ENCODE assay signal across 8 cellular contexts in the genomic region with DNA sequence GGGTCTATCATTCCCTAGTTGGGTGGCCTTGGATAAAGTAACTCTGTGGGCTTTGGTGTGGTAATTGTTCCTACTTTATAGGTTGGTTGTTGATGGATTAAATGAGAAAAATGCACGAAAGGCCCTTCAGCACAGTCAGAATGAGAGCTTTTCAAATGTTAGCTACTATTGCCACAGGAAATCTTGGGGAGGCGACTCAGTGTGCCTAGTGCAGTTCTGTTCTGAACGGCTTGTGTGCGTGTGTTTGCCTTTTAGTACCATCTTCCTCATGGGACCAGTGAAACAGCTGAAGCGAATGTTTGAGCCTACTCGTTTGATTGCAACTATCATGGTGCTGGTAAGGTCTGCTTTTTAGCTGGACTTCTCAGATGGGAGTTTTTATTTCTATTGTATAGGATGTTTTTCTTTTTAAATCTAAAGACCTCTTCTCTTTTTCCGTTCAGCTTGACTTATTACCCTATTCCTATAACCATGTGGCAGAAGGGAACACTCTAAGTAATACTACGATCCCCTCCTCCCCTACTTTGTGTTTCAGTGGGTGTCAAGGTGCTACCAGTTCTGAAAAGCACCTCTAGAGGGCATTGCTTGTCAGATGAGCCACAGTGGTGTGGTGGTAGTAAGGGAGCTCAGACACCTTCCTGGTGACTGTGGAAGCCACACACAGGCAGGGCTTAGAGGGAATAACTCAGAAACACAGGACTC. TPM values are rescaled to one million over a fixed set of nuclear protein-coding genes. Genes with fewer than 3 reads are reported as not detected.
DNase-seq lines count a peak whose midpoint lies in the region; ATAC-seq and TF ChIP-seq lines count a peak whose summit lies in the region.

No MANE protein-coding gene starts in this region.

- DNase-seq in CD4-positive, alpha-beta memory T cell: peak; percentile 29 to 59 (median 39)
- DNase-seq in NCI-H774 (lab: John Stamatoyannopoulos, UW): peak; percentile 25
- peak; percentile 70 for DNase-seq in activated effector memory CD4-positive, alpha-beta T cell treated with anti-CD3 and anti-CD28 coated beads, Interleukin-2, amount 50 U/mL, for 16 hours
- DNase-seq in left ventricle myocardium inferior: no peak
- peak in 2 of 3 donors; percentile 25 to 33 for DNase-seq in stimulated activated CD4-positive, alpha-beta T cell treated with anti-CD3 and anti-CD28 coated beads, TNF-alpha, amount 100 ng/mL, for 48 hours (ENCODE audit: low read depth in 3 of 3)
- no peak for DNase-seq in NK-92 treated with Interleukin-12 subunit alpha and Interleukin-12 subunit beta, amount 100 ng/mL, for 24 hours (lab: John Stamatoyannopoulos, UW)

- H3K4me3 Mint-ChIP-seq in CD4-positive, alpha-beta memory T cell: no peak overlapping the region

- TF ChIP-seq CTCF in left ventricle myocardium inferior (IDR thresholded peaks at IDR 0.05; ENCODE audit: borderline replicate concordance): peak; percentile 68

- POLR2A ChIA-PET in CD4-positive, alpha-beta memory T cell (lab: Charles Lee; ENCODE audit: partially characterized antibody): interaction anchor here (0.6 to 3.1 kb wide), 4 partner anchors 8 to 128 kb away, joined by 3 to 31 read pairs (median 4); a partner anchor contains a TSS

- peaks cover 54% of the 10 kb centered on the region for H3K36me3 ChIP-seq in CD4-positive, alpha-beta memory T cell (ENCODE audit: insufficient read depth, low read length)
- H3K36me3 ChIP-seq in left ventricle myocardium inferior: peaks cover 67% of the 10 kb centered on the region

- H3K36me3 Mint-ChIP-seq in CD4-positive, alpha-beta memory T cell: peaks cover 60 to 86% of the 10 kb centered on the region in 2 donors

- no peaks in the 10 kb centered on the region for H3K9me3 Mint-ChIP-seq in CD4-positive, alpha-beta memory T cell

- H3K4me3 ChIP-seq in CD4-positive, alpha-beta memory T cell (ENCODE audit: low read length in 2 of 2): no peak overlapping the region
- H3K4me3 ChIP-seq in left ventricle myocardium inferior: no peak overlapping the region

- no peaks in the 10 kb centered on the region for H3K9me3 ChIP-seq in CD4-positive, alpha-beta memory T cell (ENCODE audit: control insufficient read depth in 1 of 2, low read length in 2 of 2)
- no peaks in the 10 kb centered on the region for H3K9me3 ChIP-seq in left ventricle myocardium inferior (replicated peaks)

- H3K27me3 ChIP-seq in CD4-positive, alpha-beta memory T cell (ENCODE audit: insufficient read depth, low read length): no peaks in the 10 kb centered on the region
- no peaks in the 10 kb centered on the region for H3K27me3 ChIP-seq in left ventricle myocardium inferior (ENCODE audit: low read depth)

- peak overlapping the region in 4 of 7 donors; percentile 15 to 51 (median 30) for H3K27ac Mint-ChIP-seq in CD4-positive, alpha-beta memory T cell

- H3K27ac ChIP-seq in CD4-positive, alpha-beta memory T cell (ENCODE audit: low read depth, low read length): no peak overlapping the region
- H3K27ac ChIP-seq in left ventricle myocardium inferior (replicated peaks): no peak overlapping the region

- CTCF ChIA-PET in CD4-positive, alpha-beta memory T cell (lab: Charles Lee; ENCODE audit: partially characterized antibody): interaction anchor here (0.7 to 3.3 kb wide), 22 partner anchors 9 to 1331 kb away, joined by 3 to 48 read pairs (median 6); a partner anchor contains a TSS

- intact Hi-C loops in CD4-positive, alpha-beta memory T cell (cut with micrococcal nuclease): loop anchor here (1.0 to 5.0 kb wide), 2 partner anchors 127 to 1113 kb away; no protein-coding TSS in a partner anchor
- intact Hi-C loops in left ventricle myocardium inferior (cut with micrococcal nuclease): no loop called here

- H3K4me1 Mint-ChIP-seq in CD4-positive, alpha-beta memory T cell: peaks cover 40 to 66% (median 53%) of the 10 kb centered on the region in 4 donors

- H3K27me3 Mint-ChIP-seq in CD4-positive, alpha-beta memory T cell: no peaks in the 10 kb centered on the region

- ATAC-seq in GM18907 (IDR thresholded peaks at IDR 0.05; ENCODE audit: unreplicated experiment): peak; percentile 75
- ATAC-seq in HG03139 (IDR thresholded peaks at IDR 0.05; ENCODE audit: unreplicated experiment): peak; percentile 77

- H3K4me1 ChIP-seq in CD4-positive, alpha-beta memory T cell (ENCODE audit: insufficient read depth, low read length): peaks cover 22% of the 10 kb centered on the region
- peaks cover 10% of the 10 kb centered on the region for H3K4me1 ChIP-seq in left ventricle myocardium inferior

RNA-seq across cellular contexts. Expression of a gene that starts 9.2 kb away (rescaled TPM):
- 10 to 100 TPM; 61.7 to 63.2 TPM for total RNA-seq in CD4-positive, alpha-beta memory T cell
- polyA plus RNA-seq in CD4-positive, alpha-beta memory T cell: 10 to 100 TPM; 13.6 to 40.8 TPM
- total RNA-seq in left ventricle myocardium inferior: 13.3 TPM

RNA-seq across cellular contexts. Expression of a gene that starts 45.7 kb away (rescaled TPM):
- 1 to 10 TPM; 3.6 to 4.3 TPM for total RNA-seq in CD4-positive, alpha-beta memory T cell
- polyA plus RNA-seq in CD4-positive, alpha-beta memory T cell: 1 to 10 TPM; 1.3 to 2.5 TPM
- total RNA-seq in left ventricle myocardium inferior: 0.33 TPM

RNA-seq across cellular contexts. Expression of a gene that starts 56.2 kb away (rescaled TPM):
- 10 to 100 TPM; 23.8 to 28.3 TPM for total RNA-seq in CD4-positive, alpha-beta memory T cell
- polyA plus RNA-seq in CD4-positive, alpha-beta memory T cell: 10 to 100 TPM; 36.3 to 37.8 TPM
- 28.3 TPM for total RNA-seq in left ventricle myocardium inferior

Comparison
In these comparisons a context has a peak if more than half of its experiments do, and no peak if none do; other contexts are left out.
1. DNase-seq: peak in CD4-positive, alpha-beta memory T cell (5 of 5), NCI-H774 (single experiment), activated effector memory CD4-positive, alpha-beta T cell treated with anti-CD3 and anti-CD28 coated beads, Interleukin-2, amount 50 U/mL, for 16 hours (single experiment) and stimulated activated CD4-positive, alpha-beta T cell treated with anti-CD3 and anti-CD28 coated beads, TNF-alpha, amount 100 ng/mL, for 48 hours (2 of 3); none in left ventricle myocardium inferior (single experiment) and NK-92 treated with Interleukin-12 subunit alpha and Interleukin-12 subunit beta, amount 100 ng/mL, for 24 hours (single experiment).